Comparison of ENCODE assay signal across 8 cellular contexts in the genomic region with DNA sequence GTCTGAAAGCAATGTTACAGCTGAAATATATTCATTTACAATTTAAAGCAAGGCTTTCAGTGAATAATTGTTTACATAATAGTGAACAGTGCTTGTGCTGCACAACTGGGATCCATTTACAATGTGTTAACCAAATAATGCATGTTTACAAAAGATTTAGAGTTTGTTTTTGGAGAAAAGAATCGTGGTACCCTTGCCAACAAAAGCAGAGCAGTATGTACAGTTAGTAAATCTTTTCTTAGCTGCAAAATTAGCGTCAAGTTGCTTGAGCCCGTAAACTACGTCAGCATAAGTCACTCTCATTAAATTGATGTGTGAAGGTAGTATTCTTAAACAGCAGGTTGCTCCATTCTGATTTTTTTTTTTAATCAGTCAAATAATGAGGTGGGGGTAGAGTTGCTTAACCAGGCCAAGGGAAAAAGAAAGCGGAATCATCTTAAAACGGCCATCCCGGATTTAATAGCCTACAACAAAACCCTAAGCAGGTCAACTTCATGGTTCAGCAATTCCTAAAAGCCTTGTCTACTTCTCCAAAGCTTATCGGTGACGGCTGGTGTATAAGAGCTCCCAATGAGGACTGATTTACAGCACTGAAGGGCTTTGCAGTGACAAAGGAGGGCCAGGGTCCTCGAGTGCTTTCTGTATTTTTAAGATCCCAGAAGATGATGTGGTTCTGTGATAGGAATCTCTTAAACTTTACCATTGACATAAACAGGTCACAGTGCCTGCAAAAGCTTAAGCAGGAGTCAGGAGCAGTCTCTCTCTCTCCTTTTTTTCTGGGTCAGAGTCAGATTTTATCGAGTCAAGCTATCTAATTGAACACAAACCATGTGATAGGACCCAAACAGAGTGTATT.
DNase-seq lines count a peak whose midpoint lies in the region; ATAC-seq and TF ChIP-seq lines count a peak whose summit lies in the region.

No MANE protein-coding gene starts in this region.

- no peaks in the 10 kb centered on the region for H3K79me2 ChIP-seq in OCI-LY1 (ENCODE audit: insufficient read depth, low read length)

- H3K9me2 ChIP-seq in OCI-LY1 (ENCODE audit: low read depth, low read length), result no peaks in the 10 kb centered on the region

- H3K9ac ChIP-seq in OCI-LY1 (ENCODE audit: low read length) (peak overlapping the region; percentile 70), rectal smooth muscle tissue (ENCODE audit: low read length) (no peak overlapping the region)

- H3K27ac ChIP-seq in OCI-LY1 (ENCODE audit: low read depth, low read length, poor library complexity, severe bottlenecking) (peak overlapping the region; percentile 94), rectal smooth muscle tissue (ENCODE audit: low read depth, low read length) (peak overlapping the region; percentile 69)

- peak overlapping the region; percentile 86 for H3K4me2 ChIP-seq in OCI-LY1 (ENCODE audit: low read length)

- H3K27me3 ChIP-seq in OCI-LY1 (ENCODE audit: insufficient read depth, low read length) (no peaks in the 10 kb centered on the region), rectal smooth muscle tissue (ENCODE audit: control insufficient read depth, insufficient read depth, low read length) (no peaks in the 10 kb centered on the region)

- H3K9me3 ChIP-seq in OCI-LY1 (ENCODE audit: low read length), result peaks cover 5% of the 10 kb centered on the region; the same call in 1 of the 2 replicates

- DNase-seq in HCEC 1CT (peak; percentile 17), epithelial cell of proximal tubule (ENCODE audit: low read depth) (peak; percentile 45), GM10266 (ENCODE audit: extremely low spot score) (no peak)
- no peak for DNase-seq in stimulated activated CD4-positive, alpha-beta T cell treated with anti-CD3 and anti-CD28 coated beads, Interleukin-2, amount 100 ng/mL, for 48 hours

- H3K4me1 ChIP-seq in OCI-LY1 (ENCODE audit: insufficient read depth, low read length, severe bottlenecking) (peaks cover 57% of the 10 kb centered on the region), rectal smooth muscle tissue (ENCODE audit: control insufficient read depth, insufficient read depth, low read length) (peaks cover 43% of the 10 kb centered on the region)

- peak overlapping the region; percentile 85 for H2AFZ ChIP-seq in OCI-LY1 (ENCODE audit: low read length)

- no peaks in the 10 kb centered on the region for H3F3A ChIP-seq in OCI-LY1 (ENCODE audit: insufficient read depth, low read length)

- H3K4me3 ChIP-seq in OCI-LY1 (ENCODE audit: low read depth, low read length, poor library complexity, severe bottlenecking) (peak overlapping the region; percentile 39), epithelial cell of proximal tubule (ENCODE audit: low read depth, low read length) (peak overlapping the region; percentile 33), rectal smooth muscle tissue (ENCODE audit: low read length) (peak overlapping the region; percentile 26)

- H3K36me3 ChIP-seq in OCI-LY1 (ENCODE audit: insufficient read depth, low read length) (no peaks in the 10 kb centered on the region), rectal smooth muscle tissue (ENCODE audit: control insufficient read depth, insufficient read depth, low read length) (no peaks in the 10 kb centered on the region)

- ATAC-seq in GM21717 (IDR thresholded peaks at IDR 0.05; ENCODE audit: unreplicated experiment), result no peak
- no peak for ATAC-seq in GM19324 (IDR thresholded peaks at IDR 0.05; ENCODE audit: low FRiP score, unreplicated experiment)

- no peaks in the 10 kb centered on the region for H4K20me1 ChIP-seq in OCI-LY1 (ENCODE audit: insufficient read depth, low read length)

- no peak for TF ChIP-seq CTCF in OCI-LY1 (IDR thresholded peaks at IDR 0.05; ENCODE audit: low read length)
- TF ChIP-seq CTCF in epithelial cell of proximal tubule (conservative IDR thresholded peaks at IDR 0.05; ENCODE audit: low read depth, low read length), result no peak
- no peak for TF ChIP-seq CTCF in GM10266 (IDR thresholded peaks at IDR 0.05; ENCODE audit: control insufficient read depth, insufficient read depth, low read depth, missing control alignments)

Comparison
In these comparisons a context has a peak if more than half of its experiments do, and no peak if none do; other contexts are left out.
1. DNase-seq: peak in HCEC 1CT (single experiment) and epithelial cell of proximal tubule (single experiment); none in stimulated activated CD4-positive, alpha-beta T cell treated with anti-CD3 and anti-CD28 coated beads, Interleukin-2, amount 100 ng/mL, for 48 hours (0 of 2) and GM10266 (single experiment).
2. Peak in every context shown above with its lines, with median percentiles within 50 percentile points of each other: H3K4me3 ChIP-seq.